8 cellular contexts compared by ENCODE assay signal in the genomic region with DNA sequence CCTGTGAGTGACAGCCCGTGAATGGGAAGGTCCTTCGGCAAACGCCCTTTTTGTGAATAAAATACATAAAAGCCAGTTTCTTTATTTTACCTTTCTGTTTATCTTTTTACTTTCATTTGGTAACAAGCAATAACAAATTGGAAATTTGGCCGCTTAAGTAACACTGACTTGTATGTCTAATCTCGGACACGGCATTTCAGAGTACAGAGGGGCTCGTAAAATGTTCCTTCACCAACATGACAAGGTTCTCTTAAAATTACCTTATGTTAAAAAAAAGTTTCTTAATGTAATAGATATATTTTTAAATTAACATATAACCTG. TPM values are rescaled to one million over a fixed set of nuclear protein-coding genes. Genes with fewer than 3 reads are reported as not detected.
A peak's percentile ranks its signal among the peaks of the same experiment; 100 is the strongest.
DNase-seq lines count a peak whose midpoint lies in the region; ATAC-seq, FAIRE-seq and TF ChIP-seq lines count a peak whose summit lies in the region.

No MANE protein-coding gene starts in this region.

- H3K36me3 ChIP-seq in keratinocyte (ENCODE audit: control insufficient read depth in 2 of 2, extremely low read depth in 1 of 2, insufficient read depth in 2 of 2, low read length in 2 of 2): no peaks in the 10 kb centered on the region
- no peaks in the 10 kb centered on the region for H3K36me3 ChIP-seq in thyroid gland

- peaks cover 39% of the 10 kb centered on the region for H3K36me3 Mint-ChIP-seq in activated CD4-positive, alpha-beta T cell treated with anti-CD3 and anti-CD28 coated beads, Interleukin-2, amount 10 ng/mL, durations not matched to agents 24 days and 14 days (ENCODE audit: low read depth)
- peaks cover 43 to 58% of the 10 kb centered on the region in 2 donors for H3K36me3 Mint-ChIP-seq in activated naive CD4-positive, alpha-beta T cell treated with anti-CD3 and anti-CD28 coated beads, Interleukin-2, amount 50 U/mL, for 72 hours

- 10% methylated on average over 7 of the region's 7 CpGs for WGBS in thyroid gland, 2 donors

- intact Hi-C loops in activated CD4-positive, alpha-beta T cell treated with anti-CD3 and anti-CD28 coated beads, Interleukin-2, amount 10 ng/mL, durations not matched to agents 24 days and 14 days (cut with micrococcal nuclease): loop anchor here (2.0 to 10.0 kb wide), 3 partner anchors 310 to 750 kb away; a partner anchor contains a TSS
- intact Hi-C loops in thyroid gland (cut with DNase I): loop anchor here (10.0 kb wide), 1 partner anchor 110 kb away; a partner anchor contains a TSS

- H2AFZ ChIP-seq in keratinocyte (ENCODE audit: control insufficient read depth, low read length): peak overlapping the region; percentile 82

- H3K27me3 Mint-ChIP-seq in activated CD4-positive, alpha-beta T cell treated with anti-CD3 and anti-CD28 coated beads, Interleukin-2, amount 10 ng/mL, durations not matched to agents 24 days and 14 days: no peaks in the 10 kb centered on the region

- dilution Hi-C loops in keratinocyte (cut with MboI; ENCODE audit: extremely low pct_ligation_motif_present, low sequenced_read_pairs): no loop called here

- peaks cover 3% of the 10 kb centered on the region for H3K79me2 ChIP-seq in keratinocyte (ENCODE audit: control insufficient read depth, insufficient read depth, low read length)

- H3K27me3 ChIP-seq in keratinocyte (ENCODE audit: control insufficient read depth, extremely low read depth, insufficient read depth, low read length) (no peaks in the 10 kb centered on the region), thyroid gland (no peaks in the 10 kb centered on the region)

- H3K9ac ChIP-seq in keratinocyte (ENCODE audit: control insufficient read depth, extremely low read depth, insufficient read depth, low read length): peak overlapping the region; percentile 86

- no peaks in the 10 kb centered on the region for H3K9me1 ChIP-seq in keratinocyte (ENCODE audit: control insufficient read depth, extremely low read depth, insufficient read depth, low read length)

- no peak for DNase-seq in activated CD4-positive, alpha-beta T cell treated with anti-CD3 and anti-CD28 coated beads, Interleukin-2, amount 10 ng/mL, durations not matched to agents 24 days and 14 days
- no peak for DNase-seq in activated CD4-positive, alpha-beta T cell treated with anti-CD3 and anti-CD28 coated beads, Interleukin-2, amount 50 U/mL, for 48 hours
- no peak for DNase-seq in activated naive CD4-positive, alpha-beta T cell treated with anti-CD3 and anti-CD28 coated beads, Interleukin-2, amount 50 U/mL, for 72 hours (ENCODE audit: low spot score in 2 of 2)
- DNase-seq in keratinocyte (ENCODE audit: low read depth, low spot score) (no peak), thyroid gland (no peak), GM12892 (ENCODE audit: insufficient read length) (no peak), H4 (ENCODE audit: low spot score) (no peak)

- H3K4me2 ChIP-seq in keratinocyte (ENCODE audit: control insufficient read depth, extremely low read depth, insufficient read depth, low read depth, low read length): peak overlapping the region; percentile 95

- H3K9me3 Mint-ChIP-seq in activated CD4-positive, alpha-beta T cell treated with anti-CD3 and anti-CD28 coated beads, Interleukin-2, amount 10 ng/mL, durations not matched to agents 24 days and 14 days: peaks cover 5% of the 10 kb centered on the region
- peaks cover 15 to 25% of the 10 kb centered on the region in 2 donors for H3K9me3 Mint-ChIP-seq in activated naive CD4-positive, alpha-beta T cell treated with anti-CD3 and anti-CD28 coated beads, Interleukin-2, amount 50 U/mL, for 72 hours

- FAIRE-seq in keratinocyte (lab: Jason Lieb, UNC): no peak
- no peak for FAIRE-seq in GM12892 (lab: Jason Lieb, UNC)

- H3K9me3 ChIP-seq in keratinocyte (ENCODE audit: control insufficient read depth, low read depth, low read length) (peaks cover 2% of the 10 kb centered on the region), thyroid gland (no peaks in the 10 kb centered on the region)

- TF ChIP-seq POLR2A in thyroid gland (IDR thresholded peaks at IDR 0.05) (no peak), GM12892 (IDR thresholded peaks at IDR 0.05; ENCODE audit: low read depth, low read length) (no peak)

- no peak for ATAC-seq in activated naive CD4-positive, alpha-beta T cell treated with anti-CD3 and anti-CD28 coated beads, Interleukin-2, amount 50 U/mL, for 72 hours
- no peak for ATAC-seq in GM19397 (IDR thresholded peaks at IDR 0.05; ENCODE audit: unreplicated experiment)

- H3K27ac Mint-ChIP-seq in activated CD4-positive, alpha-beta T cell treated with anti-CD3 and anti-CD28 coated beads, Interleukin-2, amount 10 ng/mL, durations not matched to agents 24 days and 14 days: peak overlapping the region; percentile 90
- peak overlapping the region; percentile 95 to 99 for H3K27ac Mint-ChIP-seq in activated naive CD4-positive, alpha-beta T cell treated with anti-CD3 and anti-CD28 coated beads, Interleukin-2, amount 50 U/mL, for 72 hours

- peaks cover 34% of the 10 kb centered on the region for H3K4me1 ChIP-seq in keratinocyte (ENCODE audit: control insufficient read depth, extremely low read depth, insufficient read depth, low read length)
- peaks cover 6 to 14% of the 10 kb centered on the region in 2 donors for H3K4me1 ChIP-seq in thyroid gland

- H3K4me3 ChIP-seq in keratinocyte (ENCODE audit: control insufficient read depth in 2 of 3, extremely low read depth in 1 of 3, insufficient read depth in 2 of 3, low read depth in 1 of 3, low read length in 3 of 3) (peak overlapping the region; percentile 55 to 89 (median 82)), thyroid gland (replicated peaks in 1 of 3) (peak overlapping the region; percentile 73 to 86 (median 79))

- TF ChIP-seq CTCF in keratinocyte (optimal IDR thresholded peaks at IDR 0.05 in 1 of 3, IDR thresholded peaks at IDR 0.05 in 1 of 3, conservative IDR thresholded peaks at IDR 0.05 in 1 of 3; ENCODE audit: extremely low read depth in 1 of 3, insufficient read depth in 2 of 3, low read length in 3 of 3) (no peak), thyroid gland (IDR thresholded peaks at IDR 0.05) (no peak)

- peak overlapping the region; percentile 93 for H3K4me3 Mint-ChIP-seq in activated CD4-positive, alpha-beta T cell treated with anti-CD3 and anti-CD28 coated beads, Interleukin-2, amount 10 ng/mL, durations not matched to agents 24 days and 14 days

- H4K20me1 ChIP-seq in keratinocyte (ENCODE audit: control insufficient read depth, extremely low read depth, insufficient read depth, low read length): no peaks in the 10 kb centered on the region

- H3K27ac ChIP-seq in keratinocyte (ENCODE audit: control insufficient read depth, insufficient read depth, low read length) (peak overlapping the region; percentile 86), thyroid gland (peak overlapping the region; percentile 97 to 99 (median 98))

- peaks cover 36% of the 10 kb centered on the region for H3K4me1 Mint-ChIP-seq in activated CD4-positive, alpha-beta T cell treated with anti-CD3 and anti-CD28 coated beads, Interleukin-2, amount 10 ng/mL, durations not matched to agents 24 days and 14 days

RNA-seq across cellular contexts. Expression of a gene that starts 0.6 kb away (rescaled TPM):
- 16.4 and 19.0 TPM in 2 replicates for total RNA-seq in activated CD4-positive, alpha-beta T cell treated with anti-CD3 and anti-CD28 coated beads, Interleukin-2, amount 10 ng/mL, durations not matched to agents 24 days and 14 days
- total RNA-seq in activated naive CD4-positive, alpha-beta T cell treated with anti-CD3 and anti-CD28 coated beads, Interleukin-2, amount 50 U/mL, for 72 hours: 10 to 100 TPM; 18.3 to 19.4 TPM
- polyA plus RNA-seq in keratinocyte: 1.1 to 2.1 TPM (median 1.9 TPM) in 3 replicates
- polyA plus RNA-seq in keratinocyte (2011; ENCODE audit: low read depth): 1.2 TPM
- polyA plus RNA-seq in keratinocyte (2011; cell fraction: cytosol; rRNA removed): 0.62 and 0.91 TPM in 2 replicates
- polyA plus RNA-seq in keratinocyte (2011; cell fraction: nucleus; rRNA removed): 1.3 and 1.7 TPM in 2 replicates
- polyA plus RNA-seq in keratinocyte (2012; ENCODE audit: low replicate concordance): 0.61 and 1.7 TPM in 2 replicates
- 0.49 to 5.1 TPM (median 1.8 TPM) in 3 replicates for polyA minus RNA-seq in keratinocyte
- 1.3 TPM for polyA minus RNA-seq in keratinocyte (2011; cell fraction: cytosol; rRNA and poly(A)+ RNA removed)
- polyA minus RNA-seq in keratinocyte (2011; cell fraction: nucleus; rRNA and poly(A)+ RNA removed): 1.1 and 2.9 TPM in 2 replicates
- 1 to 10 TPM; 5.6 to 9.0 (median 7.3) TPM for total RNA-seq in thyroid gland
- 8.1 TPM for polyA plus RNA-seq in GM12892 (2012; ENCODE audit: missing spikeins)
- total RNA-seq in H4 (2014; rRNA removed; shearing (Covaris generic)): 14.6 and 16.5 TPM in 2 replicates
